8 cellular contexts compared by ENCODE assay signal in the genomic region with DNA sequence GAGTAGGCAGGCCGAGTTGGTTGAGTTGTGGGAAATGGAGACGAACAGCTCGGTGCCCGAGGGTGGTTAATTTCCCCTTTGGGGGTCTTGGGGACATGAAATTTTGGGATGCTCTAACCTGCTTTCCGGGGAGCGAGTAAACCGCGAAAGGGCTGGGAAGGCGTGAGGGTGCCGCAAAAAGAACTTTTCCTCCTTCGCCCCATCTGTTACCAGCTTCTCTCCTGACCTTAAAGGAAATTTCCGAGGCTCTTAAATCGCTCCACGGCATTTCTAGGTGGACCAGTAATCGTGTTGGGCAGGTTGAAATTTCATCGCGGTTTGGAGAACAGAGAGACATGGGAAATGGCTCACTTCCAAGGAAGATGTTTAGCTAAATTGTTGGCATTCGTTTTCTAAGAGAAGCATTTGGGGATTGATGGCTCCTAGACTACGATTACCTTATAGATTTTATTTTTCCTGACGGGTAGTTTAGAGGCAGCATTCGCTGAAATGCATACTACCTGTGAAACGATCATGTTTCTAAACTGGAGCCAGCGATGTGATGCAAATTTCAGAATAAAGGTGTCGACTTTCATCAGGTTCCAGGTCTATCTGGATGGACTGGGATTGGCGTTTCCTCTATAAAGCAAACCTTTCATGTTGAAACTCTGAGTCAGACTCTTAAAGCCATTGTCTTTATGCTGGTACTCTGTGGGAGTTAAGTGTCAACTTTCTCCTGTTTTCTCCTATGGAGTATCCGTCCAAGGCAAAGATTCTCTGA. TPM values are rescaled to one million over a fixed set of nuclear protein-coding genes. Genes with fewer than 3 reads are reported as not detected.
A peak's percentile ranks its signal among the peaks of the same experiment; 100 is the strongest.
DNase-seq lines count a peak whose midpoint lies in the region; ATAC-seq lines count a peak whose summit lies in the region.

No MANE protein-coding gene starts in this region.

- no peaks in the 10 kb centered on the region for H3K36me3 ChIP-seq in esophagus (ENCODE audit: control insufficient read depth in 2 of 2, insufficient read depth in 2 of 2, low read length in 1 of 2)
- peaks cover 0 to 5% (median 0%) of the 10 kb centered on the region in 3 experiments for H3K36me3 ChIP-seq in naive thymus-derived CD4-positive, alpha-beta T cell (ENCODE audit: control insufficient read depth in 2 of 3, insufficient read depth in 3 of 3, low read length in 3 of 3)

- intact Hi-C loops in naive thymus-derived CD4-positive, alpha-beta T cell (cut with micrococcal nuclease), result loop anchor here (1.0 to 10.0 kb wide), 20 partner anchors 31 to 1711 kb away; partner anchors contain the start of genes PCNX1 (in 2 of the 2), DPF3 (in 1 of the 2), MAP3K9 (in 1 of the 2) and MED6 (in 1 of the 2)

- H3K4me3 Mint-ChIP-seq in T-helper 1 cell treated with Interleukin-12 subunit alpha and Interleukin-12 subunit beta and Interleukin-4 antibody, amounts not matched to agents 30 μg/mL and 1 μg/mL, for 36 hours, result peak overlapping the region; percentile 91
- peak overlapping the region; percentile 90 to 95 (median 94) for H3K4me3 Mint-ChIP-seq in naive thymus-derived CD4-positive, alpha-beta T cell

- peak; percentile 39 for DNase-seq in ELF-1 (ENCODE audit: low read depth, low spot score)
- DNase-seq in M059J (ENCODE audit: low read depth), result peak; percentile 83
- DNase-seq in naive thymus-derived CD4-positive, alpha-beta T cell, result peak in 2 of 9 donors; percentile 1 to 9
- no peak for DNase-seq in NCI-H2081 treated with DMSO at 0.1 percent for 48 hours (lab: John Stamatoyannopoulos, UW)

- H3K4me1 ChIP-seq in esophagus (ENCODE audit: control insufficient read depth in 2 of 2, insufficient read depth in 2 of 2, low read length in 1 of 2), result peaks cover 0 to 3% of the 10 kb centered on the region in 2 donors
- H3K4me1 ChIP-seq in naive thymus-derived CD4-positive, alpha-beta T cell (ENCODE audit: control insufficient read depth in 2 of 2, insufficient read depth in 2 of 2, low read length in 2 of 2), result peaks cover 12 to 47% of the 10 kb centered on the region in 2 donors

- CTCF ChIA-PET in naive thymus-derived CD4-positive, alpha-beta T cell (lab: Charles Lee), result interaction anchor here (0.6 to 1.6 kb wide), 7 partner anchors 56 to 423 kb away, joined by 3 to 6 read pairs (median 3); no protein-coding TSS in a partner anchor

- peaks cover 5% of the 10 kb centered on the region for H3K36me3 Mint-ChIP-seq in T-helper 1 cell treated with Interleukin-12 subunit alpha and Interleukin-12 subunit beta and Interleukin-4 antibody, amounts not matched to agents 30 μg/mL and 1 μg/mL, for 36 hours (ENCODE audit: low read depth)
- peaks cover 0 to 17% (median 0%) of the 10 kb centered on the region in 5 donors for H3K36me3 Mint-ChIP-seq in naive thymus-derived CD4-positive, alpha-beta T cell

- no peaks in the 10 kb centered on the region for H3K27me3 ChIP-seq in esophagus (ENCODE audit: control insufficient read depth in 1 of 2, insufficient read depth in 2 of 2, low read length in 2 of 2)
- H3K27me3 ChIP-seq in naive thymus-derived CD4-positive, alpha-beta T cell (ENCODE audit: control insufficient read depth in 2 of 2, insufficient read depth in 2 of 2, low read length in 2 of 2), result no peaks in the 10 kb centered on the region

- no peak for ATAC-seq in naive thymus-derived CD4-positive, alpha-beta T cell
- ATAC-seq in GM21515 (IDR thresholded peaks at IDR 0.05; ENCODE audit: unreplicated experiment), result no peak
- ATAC-seq in HG03025 (IDR thresholded peaks at IDR 0.05; ENCODE audit: low FRiP score, unreplicated experiment), result no peak

- no peaks in the 10 kb centered on the region for H3K9me3 ChIP-seq in esophagus (ENCODE audit: control insufficient read depth in 2 of 2, insufficient read depth in 1 of 2, low read depth in 1 of 2, low read length in 1 of 2)
- H3K9me3 ChIP-seq in naive thymus-derived CD4-positive, alpha-beta T cell (ENCODE audit: control insufficient read depth in 2 of 3, low read length in 3 of 3), result no peaks in the 10 kb centered on the region

- H3K9me3 Mint-ChIP-seq in T-helper 1 cell treated with Interleukin-12 subunit alpha and Interleukin-12 subunit beta and Interleukin-4 antibody, amounts not matched to agents 30 μg/mL and 1 μg/mL, for 36 hours, result no peaks in the 10 kb centered on the region
- peaks cover 0 to 5% (median 0%) of the 10 kb centered on the region in 11 donors for H3K9me3 Mint-ChIP-seq in naive thymus-derived CD4-positive, alpha-beta T cell

- POLR2A ChIA-PET in naive thymus-derived CD4-positive, alpha-beta T cell (lab: Charles Lee), result interaction anchor here (0.8 to 2.8 kb wide), 4 partner anchors 77 to 429 kb away, joined by 3 to 17 read pairs (median 8); no protein-coding TSS in a partner anchor

- WGBS in esophagus, 2 donors, result 2% methylated on average over 26 of the region's 26 CpGs

- peak overlapping the region; percentile 98 to 100 for H3K27ac ChIP-seq in esophagus (ENCODE audit: low read depth in 2 of 2, low read length in 1 of 2)
- peak overlapping the region; percentile 94 for H3K27ac ChIP-seq in naive thymus-derived CD4-positive, alpha-beta T cell (ENCODE audit: low read depth, low read length)

- H3K4me1 Mint-ChIP-seq in T-helper 1 cell treated with Interleukin-12 subunit alpha and Interleukin-12 subunit beta and Interleukin-4 antibody, amounts not matched to agents 30 μg/mL and 1 μg/mL, for 36 hours (ENCODE audit: low read depth), result peaks cover 52% of the 10 kb centered on the region
- H3K4me1 Mint-ChIP-seq in naive thymus-derived CD4-positive, alpha-beta T cell, result peaks cover 39 to 60% (median 57%) of the 10 kb centered on the region in 7 donors

- peak overlapping the region; percentile 86 for H3K27ac Mint-ChIP-seq in T-helper 1 cell treated with Interleukin-12 subunit alpha and Interleukin-12 subunit beta and Interleukin-4 antibody, amounts not matched to agents 30 μg/mL and 1 μg/mL, for 36 hours
- H3K27ac Mint-ChIP-seq in naive thymus-derived CD4-positive, alpha-beta T cell, result peak overlapping the region; percentile 77 to 95 (median 93)

- H3K4me3 ChIP-seq in esophagus (ENCODE audit: low read depth in 1 of 2, low read length in 2 of 2), result peak overlapping the region; percentile 77 to 96
- H3K4me3 ChIP-seq in naive thymus-derived CD4-positive, alpha-beta T cell (ENCODE audit: low read length), result peak overlapping the region; percentile 69

- no peaks in the 10 kb centered on the region for H3K27me3 Mint-ChIP-seq in T-helper 1 cell treated with Interleukin-12 subunit alpha and Interleukin-12 subunit beta and Interleukin-4 antibody, amounts not matched to agents 30 μg/mL and 1 μg/mL, for 36 hours (ENCODE audit: low read depth)
- peaks cover 0 to 3% (median 0%) of the 10 kb centered on the region in 5 donors for H3K27me3 Mint-ChIP-seq in naive thymus-derived CD4-positive, alpha-beta T cell

RNA-seq across cellular contexts. Expression of gene SIPA1L1, which starts 1.5 kb away (rescaled TPM):
- 32.4 and 49.4 TPM in 2 replicates for total RNA-seq in M059J (2014; rRNA removed; shearing (Covaris generic))
- 10 to 100 TPM; 17.7 to 21.4 TPM for polyA plus RNA-seq in esophagus
- 10 to 100 TPM; 35.2 to 76.4 (median 46.1) TPM for total RNA-seq in naive thymus-derived CD4-positive, alpha-beta T cell
- polyA plus RNA-seq in naive thymus-derived CD4-positive, alpha-beta T cell, result 10 to 100 TPM; 16.9 to 27.1 TPM
